ENCODE assay signal across 8 cellular contexts in the genomic region with DNA sequence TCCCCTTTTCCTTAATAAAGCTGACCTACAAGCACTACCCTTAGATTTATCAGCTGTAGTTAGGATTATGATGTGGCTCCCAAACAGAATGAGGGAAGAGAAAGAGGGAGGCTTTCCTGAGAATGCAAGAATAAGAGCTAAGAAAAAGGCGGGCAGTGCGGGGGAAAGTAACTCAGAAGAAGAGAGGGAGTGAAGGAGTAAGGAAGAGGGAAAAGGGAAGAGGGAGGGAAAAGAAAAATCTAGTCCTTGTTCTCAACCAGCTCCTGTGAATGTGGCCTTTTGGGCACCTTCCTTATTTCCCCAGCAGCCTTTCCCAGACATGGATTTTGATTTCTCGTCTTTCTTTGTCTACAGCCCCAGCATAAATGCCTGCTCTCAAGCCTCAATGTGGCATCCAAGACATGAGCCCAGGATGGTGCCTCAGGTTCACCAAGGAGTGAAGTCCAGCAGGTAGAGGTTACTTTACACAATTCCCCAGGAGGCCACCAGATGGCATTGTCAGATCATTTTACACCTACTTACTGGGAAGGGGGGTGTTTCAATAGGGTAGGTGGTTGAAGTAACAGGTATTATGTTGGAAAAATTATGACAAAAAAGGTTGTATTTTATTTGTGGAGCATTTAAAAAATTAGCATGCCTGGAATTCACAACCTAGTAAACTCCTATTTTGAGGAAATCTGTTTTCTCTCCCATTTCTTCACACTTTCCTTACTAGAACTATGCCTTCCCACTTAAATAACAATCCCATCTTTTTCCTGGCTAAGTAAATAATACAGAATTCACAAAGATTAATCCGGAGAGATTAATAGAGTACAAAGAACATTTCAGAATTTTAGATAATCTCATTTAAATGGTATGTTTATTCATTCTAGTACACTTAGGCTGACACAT.
DNase-seq lines count a peak whose midpoint lies in the region; ATAC-seq and TF ChIP-seq lines count a peak whose summit lies in the region.

No MANE protein-coding gene starts in this region.

- CTCF ChIA-PET in Calu3 (lab: Charles Lee) (no interaction called here), activated B cell treated with CpG ODN at 0.5 μM for 24 hours (lab: Charles Lee) (interaction anchor here (0.9 to 3.5 kb wide), 6 partner anchors 13 to 119 kb away, joined by 3 to 18 read pairs (median 3); no protein-coding TSS in a partner anchor)

- H3K4me3 Mint-ChIP-seq in Calu3 (ENCODE audit: low read depth, unreplicated experiment) = no peak overlapping the region
- H3K4me3 Mint-ChIP-seq in activated B cell treated with CpG ODN at 0.5 μM for 24 hours = no peak overlapping the region
- no peak overlapping the region for H3K4me3 Mint-ChIP-seq in endothelial cell (ENCODE audit: unreplicated experiment)
- H3K4me3 Mint-ChIP-seq in natural killer cell = no peak overlapping the region
- no peak overlapping the region for H3K4me3 Mint-ChIP-seq in type B pancreatic cell

- TF ChIP-seq CTCF in Calu3 (IDR thresholded peaks at IDR 0.05; ENCODE audit: unreplicated experiment) = peak; percentile 56
- no peak for TF ChIP-seq CTCF in activated B cell treated with CpG ODN at 0.5 μM for 24 hours (IDR thresholded peaks at IDR 0.05)
- TF ChIP-seq CTCF in endothelial cell (IDR thresholded peaks at IDR 0.05; ENCODE audit: unreplicated experiment) = peak; percentile 80
- TF ChIP-seq CTCF in natural killer cell (IDR thresholded peaks at IDR 0.05) = peak; percentile 36
- peak; percentile 88 for TF ChIP-seq CTCF in type B pancreatic cell (conservative IDR thresholded peaks at IDR 0.05)

- POLR2A ChIA-PET in activated B cell treated with CpG ODN at 0.5 μM for 24 hours (lab: Charles Lee) = no interaction called here

- H3K4me3 ChIP-seq in Jurkat, Clone E6-1 (ENCODE audit: low read length) = no peak overlapping the region

- no TSS peak for BruUV-seq in Calu3 (replicated peaks; lab: Mats Ljungman, UMichigan)

- intact Hi-C loops in Calu3 (cut with micrococcal nuclease; ENCODE audit: unreplicated experiment) = loop anchor here (1.0 to 2.0 kb wide), 3 partner anchors 37 to 119 kb away; partner anchors contain the start of gene RPP30
- intact Hi-C loops in activated B cell treated with CpG ODN at 0.5 μM for 24 hours (cut with micrococcal nuclease) = loop anchor here (1.0 to 2.0 kb wide), 5 partner anchors 112 to 958 kb away; partner anchors contain the start of gene RPP30
- intact Hi-C loops in natural killer cell (cut with micrococcal nuclease) = no loop called here

- H3K36me3 Mint-ChIP-seq in Calu3 (ENCODE audit: insufficient read depth, unreplicated experiment) (no peaks in the 10 kb centered on the region), activated B cell treated with CpG ODN at 0.5 μM for 24 hours (ENCODE audit: low read depth) (no peaks in the 10 kb centered on the region), endothelial cell (ENCODE audit: low read depth, unreplicated experiment) (no peaks in the 10 kb centered on the region), natural killer cell (no peaks in the 10 kb centered on the region), type B pancreatic cell (no peaks in the 10 kb centered on the region)

- no peaks in the 10 kb centered on the region for H3K4me1 Mint-ChIP-seq in Calu3 (ENCODE audit: low read depth, unreplicated experiment)
- peaks cover 5% of the 10 kb centered on the region for H3K4me1 Mint-ChIP-seq in activated B cell treated with CpG ODN at 0.5 μM for 24 hours
- H3K4me1 Mint-ChIP-seq in endothelial cell (ENCODE audit: unreplicated experiment) = peaks cover 6% of the 10 kb centered on the region
- no peaks in the 10 kb centered on the region for H3K4me1 Mint-ChIP-seq in natural killer cell
- no peaks in the 10 kb centered on the region for H3K4me1 Mint-ChIP-seq in type B pancreatic cell (ENCODE audit: unreplicated experiment)

- H3K27me3 Mint-ChIP-seq in Calu3 (ENCODE audit: unreplicated experiment) (peaks cover 56% of the 10 kb centered on the region), activated B cell treated with CpG ODN at 0.5 μM for 24 hours (peaks cover 13% of the 10 kb centered on the region), endothelial cell (ENCODE audit: unreplicated experiment) (no peaks in the 10 kb centered on the region), natural killer cell (ENCODE audit: low read depth in 2 of 2) (peaks cover 9 to 17% of the 10 kb centered on the region in 2 donors), type B pancreatic cell (peaks cover 36% of the 10 kb centered on the region)

- H3K27ac Mint-ChIP-seq in Calu3 (ENCODE audit: unreplicated experiment) = no peak overlapping the region
- H3K27ac Mint-ChIP-seq in activated B cell treated with CpG ODN at 0.5 μM for 24 hours = no peak overlapping the region
- H3K27ac Mint-ChIP-seq in endothelial cell (ENCODE audit: unreplicated experiment) = no peak overlapping the region
- H3K27ac Mint-ChIP-seq in natural killer cell = no peak overlapping the region
- no peak overlapping the region for H3K27ac Mint-ChIP-seq in type B pancreatic cell

- DNase-seq in Calu3 = peak; percentile 46
- DNase-seq in Jurkat, Clone E6-1 (ENCODE audit: low read depth, low spot score) = peak; percentile 41
- DNase-seq in activated B cell treated with CpG ODN at 0.5 μM for 24 hours = no peak
- peak; percentile 62 for DNase-seq in endothelial cell (ENCODE audit: low spot score)
- no peak for DNase-seq in natural killer cell
- no peak for DNase-seq in type B pancreatic cell (ENCODE audit: extremely low spot score, unreplicated experiment)

- H3K9me3 Mint-ChIP-seq in Calu3 (ENCODE audit: low read depth, unreplicated experiment) = no peaks in the 10 kb centered on the region
- H3K9me3 Mint-ChIP-seq in activated B cell treated with CpG ODN at 0.5 μM for 24 hours = no peaks in the 10 kb centered on the region
- H3K9me3 Mint-ChIP-seq in endothelial cell (ENCODE audit: unreplicated experiment) = no peaks in the 10 kb centered on the region
- H3K9me3 Mint-ChIP-seq in natural killer cell = no peaks in the 10 kb centered on the region
- H3K9me3 Mint-ChIP-seq in type B pancreatic cell = no peaks in the 10 kb centered on the region

- ATAC-seq in GM19438 (IDR thresholded peaks at IDR 0.05; ENCODE audit: low read depth, unreplicated experiment) = peak; percentile 72
- peak; percentile 54 for ATAC-seq in activated B cell treated with CpG ODN at 0.5 μM for 24 hours (ENCODE audit: low read depth)
- peak in 1 of 3 donors; percentile 36 for ATAC-seq in natural killer cell
- ATAC-seq in GM21528 (IDR thresholded peaks at IDR 0.05; ENCODE audit: low FRiP score, unreplicated experiment) = no peak

Comparison
In these comparisons a context has a peak if more than half of its experiments do, and no peak if none do; other contexts are left out.
1. DNase-seq: peak in Calu3 (single experiment), Jurkat, Clone E6-1 (single experiment) and endothelial cell (single experiment); none in activated B cell treated with CpG ODN at 0.5 μM for 24 hours (single experiment), natural killer cell (single experiment) and type B pancreatic cell (single experiment).